Comparison of ENCODE assay signal across 9 cellular contexts in genomic region chr20:25252686-25253421, GRCh38. TPM values are rescaled to one million over a fixed set of nuclear protein-coding genes. Genes with fewer than 3 reads are reported as not detected.
DNase-seq lines count a peak whose midpoint lies in the region; ATAC-seq and TF ChIP-seq lines count a peak whose summit lies in the region.
"Had no signal": no experiment of that assay in that cellular context is flagged by ENCODE, and none has a peak within 500 bp of the region (broad histone marks: within the 10 kb centered on the region; RNA-seq: fewer than 3 reads in every experiment).

No MANE protein-coding gene starts in this region.

- H3K4me3 ChIP-seq in dorsolateral prefrontal cortex: peak overlapping the region in 2 of 59 donors; percentile 36 to 93
- H3K4me3 ChIP-seq in neural progenitor cell: no peak overlapping the region

- no peak for TF ChIP-seq CTCF in dorsolateral prefrontal cortex (IDR thresholded peaks at IDR 0.05 in 54 of 56, conservative IDR thresholded peaks at IDR 0.05 in 2 of 56; ENCODE audit: low read depth in 1 of 56, partially characterized antibody in 56 of 56)
- TF ChIP-seq CTCF in neural progenitor cell (IDR thresholded peaks at IDR 0.05): no peak

- H3K27ac Mint-ChIP-seq in neural progenitor cell: no peak overlapping the region

- no peak overlapping the region for H3K4me3 Mint-ChIP-seq in neural progenitor cell

- peaks cover 60% of the 10 kb centered on the region for H3K4me1 ChIP-seq in neural progenitor cell

- peaks cover 2% of the 10 kb centered on the region for H3K27me3 Mint-ChIP-seq in neural progenitor cell (ENCODE audit: insufficient read depth, low read depth)

- no peak overlapping the region for H3K9ac ChIP-seq in neural progenitor cell

- no peak for ATAC-seq in GM18861 (IDR thresholded peaks at IDR 0.05; ENCODE audit: unreplicated experiment)

- intact Hi-C loops in dorsolateral prefrontal cortex (cut with DNase I): loop anchor here in 1 of 2 donors (2.0 to 10.0 kb wide), 3 partner anchors 20 to 372 kb away; partner anchors contain the start of gene NANP

- H3K9me3 Mint-ChIP-seq in neural progenitor cell: no peaks in the 10 kb centered on the region

- H3K27me3 ChIP-seq in dorsolateral prefrontal cortex: no peaks in the 10 kb centered on the region
- H3K27me3 ChIP-seq in neural progenitor cell: no peaks in the 10 kb centered on the region

- H3K27ac ChIP-seq in dorsolateral prefrontal cortex (peak overlapping the region in 31 of 59 donors; percentile 18 to 97 (median 77)), neural progenitor cell (no peak overlapping the region)

- H3K4me1 Mint-ChIP-seq in neural progenitor cell: peaks cover 46% of the 10 kb centered on the region

- peaks cover 93% of the 10 kb centered on the region for H3K79me2 ChIP-seq in neural progenitor cell (ENCODE audit: low read depth)

- H3K36me3 Mint-ChIP-seq in neural progenitor cell: peaks cover 17% of the 10 kb centered on the region

- DNase-seq in NCI-H1092 treated with DMSO at 0.1 percent for 48 hours (lab: John Stamatoyannopoulos, UW) (peak; percentile 15), NCI-H1092 (lab: John Stamatoyannopoulos, UW) (no peak), HuH-7 (ENCODE audit: low spot score) (peak; percentile 61), dorsolateral prefrontal cortex (peak in 1 of 10 donors; percentile 13), neural progenitor cell (ENCODE audit: low spot score) (no peak), DMS53 treated with DMSO at 0.1 percent for 48 hours (lab: John Stamatoyannopoulos, UW; ENCODE audit: unreplicated experiment) (no peak)
- no peak for DNase-seq in stimulated activated CD4-positive, alpha-beta T cell treated with anti-CD3 and anti-CD28 coated beads, Interleukin-2, amount 100 ng/mL, for 24 hours
- DNase-seq: NCI-H524 treated with DMSO at 0.1 percent for 48 hours had no signal

- H3K36me3 ChIP-seq in neural progenitor cell: no peaks in the 10 kb centered on the region

- no peaks in the 10 kb centered on the region for H3K9me3 ChIP-seq in neural progenitor cell (ENCODE audit: low read depth)

- H3F3A ChIP-seq in neural progenitor cell (ENCODE audit: low read depth): peaks cover 36% of the 10 kb centered on the region

- peaks cover 67% of the 10 kb centered on the region for H4K20me1 ChIP-seq in neural progenitor cell (ENCODE audit: low read depth)

- H3K4me2 ChIP-seq in neural progenitor cell: peak overlapping the region; percentile 93

- H2AFZ ChIP-seq in neural progenitor cell (replicated peaks): no peak overlapping the region

RNA-seq across cellular contexts. Expression of gene PYGB, which starts 5.0 kb away (rescaled TPM):
- 100 to 1,000 TPM in 116 of 120 experiments, 10 to 100 TPM in 4; 83.2 to 226 (median 146) TPM for total RNA-seq in dorsolateral prefrontal cortex
- total RNA-seq in neural progenitor cell (ENCODE audit: low replicate concordance): 40.9 and 76.7 TPM in 2 replicates

RNA-seq across cellular contexts. Expression of gene ENTPD6, which starts 57.3 kb away (rescaled TPM):
- total RNA-seq in dorsolateral prefrontal cortex (100 to 1,000 TPM in 117 of 120 experiments, 10 to 100 TPM in 3; 90.8 to 200 (median 142) TPM), neural progenitor cell (ENCODE audit: low replicate concordance) (32.3 and 60.1 TPM in 2 replicates)

Comparison
In these comparisons a context has a peak if more than half of its experiments do, and no peak if none do; other contexts are left out.
1. DNase-seq: peak in NCI-H1092 treated with DMSO at 0.1 percent for 48 hours (single experiment) and HuH-7 (single experiment); none in NCI-H1092 (single experiment), neural progenitor cell (single experiment), DMS53 treated with DMSO at 0.1 percent for 48 hours (single experiment) and stimulated activated CD4-positive, alpha-beta T cell treated with anti-CD3 and anti-CD28 coated beads, Interleukin-2, amount 100 ng/mL, for 24 hours (0 of 2).